Comparison of ENCODE assay signal across 29 cellular contexts in genomic region chr9:16033921-16034320, GRCh38.
"Had no signal": no experiment of that assay in that cellular context is flagged by ENCODE, and none has a peak within 500 bp of the region (broad histone marks: within the 10 kb centered on the region; RNA-seq: fewer than 3 reads in every experiment).

No MANE protein-coding gene starts in this region.

- FAIRE-seq: small intestine had no signal

- H3K9me3 ChIP-seq: neutrophil, psoas muscle, right lobe of liver, sigmoid colon, thoracic aorta, thyroid gland, tibial nerve, upper lobe of right lung, uterus had no signal

- H2AFZ ChIP-seq: neural progenitor cell, parathyroid adenoma had no signal

- H3K79me2 ChIP-seq: parathyroid adenoma had no signal

- H3K4me1 ChIP-seq: parathyroid adenoma, psoas muscle, right lobe of liver, thyroid gland, upper lobe of right lung, uterus had no signal

- H3K36me3 Mint-ChIP-seq: naive B cell; naive thymus-derived CD8-positive, alpha-beta T cell; natural killer cell treated with Interleukin-12 subunit alpha and Interleukin-12 subunit beta and Interleukin-15 and Interleukin-18, amount 100 ng/mL, for 72 hours; stimulated activated effector memory CD8-positive, alpha-beta T cell treated with anti-CD3 and anti-CD28 coated beads, Interleukin-12 subunit alpha, Interleukin-12 subunit beta, amount 100 ng/mL, for 72 hours; stimulated activated naive B cell treated with anti-CD40 and anti-IgM and Interleukin-4, amounts not matched to agents 10 μg/mL and 1 μg/mL and 100 μg/mL, for 72 hours had no signal

- H3K27me3 ChIP-seq: neural progenitor cell, neutrophil, right lobe of liver, sigmoid colon, stomach, thyroid gland, tibial nerve, upper lobe of right lung, uterus had no signal

- H3K9ac ChIP-seq: neural progenitor cell, parathyroid adenoma had no signal

- H3K27ac ChIP-seq: neural progenitor cell, neutrophil, parathyroid adenoma, psoas muscle, right lobe of liver, sigmoid colon, stomach, thoracic aorta, thyroid gland, tibial nerve, upper lobe of right lung had no signal

- H3K4me2 ChIP-seq: neural progenitor cell had no signal

- H3K27ac Mint-ChIP-seq: naive B cell; naive thymus-derived CD8-positive, alpha-beta T cell; natural killer cell treated with Interleukin-12 subunit alpha and Interleukin-12 subunit beta and Interleukin-15 and Interleukin-18, amount 100 ng/mL, for 72 hours; neural progenitor cell; progenitor cell of endocrine pancreas; stimulated activated effector memory CD8-positive, alpha-beta T cell treated with anti-CD3 and anti-CD28 coated beads, Interleukin-12 subunit alpha, Interleukin-12 subunit beta, amount 100 ng/mL, for 72 hours; stimulated activated naive B cell treated with anti-CD40 and anti-IgM and Interleukin-4, amounts not matched to agents 10 μg/mL and 1 μg/mL and 100 μg/mL, for 72 hours; stimulated activated naive CD8-positive, alpha-beta T cell treated with anti-CD3 and anti-CD28 coated beads, Interleukin-15, Interleukin-2, amounts not matched to agents 100 ng/mL and 50 ng/mL, for 24 hours; type B pancreatic cell had no signal

- H3K27me3 Mint-ChIP-seq: progenitor cell of endocrine pancreas; stimulated activated naive B cell treated with anti-CD40 and anti-IgM and Interleukin-4, amounts not matched to agents 10 μg/mL and 1 μg/mL and 100 μg/mL, for 72 hours; stimulated activated naive CD8-positive, alpha-beta T cell treated with anti-CD3 and anti-CD28 coated beads, Interleukin-15, Interleukin-2, amounts not matched to agents 100 ng/mL and 50 ng/mL, for 24 hours; type B pancreatic cell had no signal

- ATAC-seq: naive thymus-derived CD8-positive, alpha-beta T cell; natural killer cell treated with Interleukin-12 subunit alpha and Interleukin-12 subunit beta and Interleukin-15 and Interleukin-18, amount 100 ng/mL, for 72 hours; psoas muscle; right cardiac atrium; right lobe of liver; stimulated activated effector memory CD8-positive, alpha-beta T cell treated with anti-CD3 and anti-CD28 coated beads, Interleukin-12 subunit alpha, Interleukin-12 subunit beta, amount 100 ng/mL, for 72 hours; stimulated activated naive B cell treated with anti-CD40 and anti-IgM and Interleukin-4, amounts not matched to agents 10 μg/mL and 1 μg/mL and 100 μg/mL, for 72 hours; upper lobe of right lung had no signal

- DNase-seq: naive B cell; naive thymus-derived CD8-positive, alpha-beta T cell; nucleus accumbens; posterior cingulate gyrus; psoas muscle; right cardiac atrium; right lobe of liver; sigmoid colon; small intestine; stimulated activated CD4-positive, alpha-beta T cell treated with anti-CD3 and anti-CD28 coated beads, Interleukin-12 subunit alpha, Interleukin-12 subunit beta, amount 100 ng/mL, for 4 hours; stimulated activated CD4-positive, alpha-beta T cell treated with anti-CD3 and anti-CD28 coated beads, Interleukin-2, amount 100 ng/mL, for 24 hours; stimulated activated CD4-positive, alpha-beta T cell treated with anti-CD3 and anti-CD28 coated beads, Interleukin-2, amount 100 ng/mL, for 48 hours; stimulated activated CD4-positive, alpha-beta T cell treated with anti-CD3 and anti-CD28 coated beads, Interleukin-4, amount 100 ng/mL, for 24 hours; stimulated activated naive B cell treated with anti-CD40 and anti-IgM and Interleukin-4, amounts not matched to agents 10 μg/mL and 1 μg/mL and 100 μg/mL, for 72 hours; stimulated activated naive CD4-positive, alpha-beta T cell treated with Interleukin-2 at 50 U/mL for 16 hours; stomach; thyroid gland; upper lobe of right lung; uterus had no signal

- H3K4me3 ChIP-seq: neural progenitor cell, psoas muscle, right lobe of liver, sigmoid colon, stomach, thoracic aorta, thyroid gland, tibial nerve, upper lobe of right lung, uterus had no signal

- H3K36me3 ChIP-seq: neural progenitor cell, neutrophil, right lobe of liver, sigmoid colon, stomach, thoracic aorta, thyroid gland, tibial nerve, upper lobe of right lung, uterus had no signal

- H3K4me3 Mint-ChIP-seq: naive B cell; naive thymus-derived CD8-positive, alpha-beta T cell; natural killer cell treated with Interleukin-12 subunit alpha and Interleukin-12 subunit beta and Interleukin-15 and Interleukin-18, amount 100 ng/mL, for 72 hours; neural progenitor cell; stimulated activated effector memory CD8-positive, alpha-beta T cell treated with anti-CD3 and anti-CD28 coated beads, Interleukin-12 subunit alpha, Interleukin-12 subunit beta, amount 100 ng/mL, for 72 hours; stimulated activated naive B cell treated with anti-CD40 and anti-IgM and Interleukin-4, amounts not matched to agents 10 μg/mL and 1 μg/mL and 100 μg/mL, for 72 hours; stimulated activated naive CD8-positive, alpha-beta T cell treated with anti-CD3 and anti-CD28 coated beads, Interleukin-15, Interleukin-2, amounts not matched to agents 100 ng/mL and 50 ng/mL, for 24 hours; type B pancreatic cell had no signal

- H3K9me3 Mint-ChIP-seq: natural killer cell treated with Interleukin-12 subunit alpha and Interleukin-12 subunit beta and Interleukin-15 and Interleukin-18, amount 100 ng/mL, for 72 hours had no signal

- H3K4me1 Mint-ChIP-seq: naive B cell; stimulated activated effector memory CD8-positive, alpha-beta T cell treated with anti-CD3 and anti-CD28 coated beads, Interleukin-12 subunit alpha, Interleukin-12 subunit beta, amount 100 ng/mL, for 72 hours; stimulated activated naive B cell treated with anti-CD40 and anti-IgM and Interleukin-4, amounts not matched to agents 10 μg/mL and 1 μg/mL and 100 μg/mL, for 72 hours had no signal
